In the genomic region with DNA sequence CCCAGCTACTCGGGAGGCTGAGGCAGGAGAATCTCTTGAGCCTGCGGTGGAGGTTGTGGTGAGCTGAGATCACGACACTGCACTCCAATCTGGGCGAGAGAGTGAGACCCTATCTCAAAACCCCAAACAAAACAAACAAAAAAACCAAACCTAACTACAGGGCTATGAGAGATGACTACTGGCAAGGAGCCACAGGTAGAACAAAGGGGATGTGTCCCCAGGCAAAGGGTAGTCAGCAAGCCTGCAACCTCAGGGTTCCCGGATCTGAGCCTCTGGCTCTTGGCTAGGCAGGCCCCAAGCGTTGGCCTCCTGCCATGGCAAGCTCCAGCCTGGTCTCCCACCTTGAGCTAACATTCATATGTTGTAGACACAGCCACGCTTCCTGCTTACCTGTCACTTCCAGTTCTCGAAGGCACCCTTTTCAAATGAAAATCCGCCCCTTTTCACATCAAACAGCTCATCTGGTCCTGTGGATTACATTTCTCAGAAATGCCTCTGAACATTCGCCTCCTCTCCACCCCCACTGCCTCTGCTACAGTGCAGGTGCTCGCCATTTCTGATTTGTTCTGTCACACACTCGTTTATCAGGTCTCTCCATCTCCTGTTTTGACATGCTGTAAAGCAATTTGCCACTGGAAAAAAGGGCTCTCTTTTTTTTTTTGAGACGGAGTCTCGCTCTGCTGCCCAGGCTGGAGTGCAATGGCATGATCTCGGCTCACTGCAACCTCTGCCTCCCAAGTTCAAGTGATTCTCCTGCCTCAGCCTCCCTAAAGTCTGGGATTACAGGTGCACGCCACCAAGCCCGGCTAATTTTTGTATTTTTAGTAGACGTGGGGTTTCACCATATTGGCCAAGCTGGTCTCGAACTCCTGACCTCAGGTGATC, we compare ENCODE assay signal across 1 cellular context.
A peak's percentile ranks its signal among the peaks of the same experiment; 100 is the strongest.
TF ChIP-seq lines count a peak whose summit lies in the region.

No MANE protein-coding gene starts in this region.

TF ChIP-seq in K562, 482 proteins besides CTCF, POLR2A, EP300 and RAD21 (continued from another document):
- peak; percentile 68 to 76 for TF ChIP-seq KDM1A (IDR thresholded peaks at IDR 0.05)
- no peak for TF ChIP-seq TRIM28 (IDR thresholded peaks at IDR 0.05)
- TF ChIP-seq, protein P1, sequence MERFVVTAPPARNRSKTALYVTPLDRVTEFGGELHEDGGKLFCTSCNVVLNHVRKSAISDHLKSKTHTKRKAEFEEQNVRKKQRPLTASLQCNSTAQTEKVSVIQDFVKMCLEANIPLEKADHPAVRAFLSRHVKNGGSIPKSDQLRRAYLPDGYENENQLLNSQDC (CRISPR knock-in tag; IDR thresholded peaks at IDR 0.05), result no peak
TF ChIP-seq in K562: peak in this region for 7.
